Comparison of ENCODE assay signal across 19 cellular contexts in genomic region chr10:103658049-103658577, GRCh38.
DNase-seq lines count a peak whose midpoint lies in the region; ATAC-seq, FAIRE-seq and TF ChIP-seq lines count a peak whose summit lies in the region.
"Had no signal": no experiment of that assay in that cellular context is flagged by ENCODE, and none has a peak within 500 bp of the region (broad histone marks: within the 10 kb centered on the region; RNA-seq: fewer than 3 reads in every experiment).

No MANE protein-coding gene starts in this region.

- WGBS in pancreas, 2 donors: 70 to 77% methylated on average over 4 of the region's 4 CpGs

- no peaks in the 10 kb centered on the region for H3K9me3 ChIP-seq in pancreas
- H3K9me3 ChIP-seq: ascending aorta, thoracic aorta had no signal

- peaks cover 22% of the 10 kb centered on the region for H3K36me3 ChIP-seq in bronchial epithelial cell (ENCODE audit: control insufficient read depth, insufficient read depth, low read length)
- no peaks in the 10 kb centered on the region for H3K36me3 ChIP-seq in pancreas

- peaks cover 0 to 2% (median 0%) of the 10 kb centered on the region in 3 donors for H3K4me1 ChIP-seq in pancreas

- no peaks in the 10 kb centered on the region for H3K27me3 Mint-ChIP-seq in T-helper 1 cell treated with Interleukin-12 subunit alpha and Interleukin-12 subunit beta and Interleukin-4 antibody, amounts not matched to agents 30 μg/mL and 1 μg/mL, for 36 hours (ENCODE audit: low read depth)
- peaks cover 13% of the 10 kb centered on the region for H3K27me3 Mint-ChIP-seq in HFFc6 (ENCODE audit: insufficient read depth)
- no peaks in the 10 kb centered on the region for H3K27me3 Mint-ChIP-seq in stimulated activated naive B cell treated with anti-CD40 and anti-IgM and Interleukin-4, amounts not matched to agents 10 μg/mL and 1 μg/mL and 100 μg/mL, for 72 hours
- H3K27me3 Mint-ChIP-seq: progenitor cell of endocrine pancreas had no signal

- TF ChIP-seq CTCF in HFFc6 (IDR thresholded peaks at IDR 0.05): no peak
- no peak for TF ChIP-seq CTCF in bronchial epithelial cell (IDR thresholded peaks at IDR 0.05; ENCODE audit: insufficient read depth, low read length, severe bottlenecking)
- TF ChIP-seq CTCF in pancreas (IDR thresholded peaks at IDR 0.05): no peak

- H3K4me3 Mint-ChIP-seq in T-helper 1 cell treated with Interleukin-12 subunit alpha and Interleukin-12 subunit beta and Interleukin-4 antibody, amounts not matched to agents 30 μg/mL and 1 μg/mL, for 36 hours: peak overlapping the region; percentile 1
- H3K4me3 Mint-ChIP-seq in HFFc6: peak overlapping the region; percentile 52; the same call in 1 of the 2 replicates
- H3K4me3 Mint-ChIP-seq in stimulated activated naive B cell treated with anti-CD40 and anti-IgM and Interleukin-4, amounts not matched to agents 10 μg/mL and 1 μg/mL and 100 μg/mL, for 72 hours: no peak overlapping the region

- H3K27ac Mint-ChIP-seq in T-helper 1 cell treated with Interleukin-12 subunit alpha and Interleukin-12 subunit beta and Interleukin-4 antibody, amounts not matched to agents 30 μg/mL and 1 μg/mL, for 36 hours: peak overlapping the region; percentile 8
- H3K27ac Mint-ChIP-seq in HFFc6: peak overlapping the region; percentile 34
- no peak overlapping the region for H3K27ac Mint-ChIP-seq in stimulated activated naive B cell treated with anti-CD40 and anti-IgM and Interleukin-4, amounts not matched to agents 10 μg/mL and 1 μg/mL and 100 μg/mL, for 72 hours
- H3K27ac Mint-ChIP-seq: progenitor cell of endocrine pancreas had no signal

- H3K9me3 Mint-ChIP-seq in T-helper 1 cell treated with Interleukin-12 subunit alpha and Interleukin-12 subunit beta and Interleukin-4 antibody, amounts not matched to agents 30 μg/mL and 1 μg/mL, for 36 hours: peaks cover 13% of the 10 kb centered on the region
- H3K9me3 Mint-ChIP-seq in HFFc6: no peaks in the 10 kb centered on the region
- H3K9me3 Mint-ChIP-seq in stimulated activated naive B cell treated with anti-CD40 and anti-IgM and Interleukin-4, amounts not matched to agents 10 μg/mL and 1 μg/mL and 100 μg/mL, for 72 hours: peaks cover 0 to 5% of the 10 kb centered on the region in 2 donors

- H3K27me3 ChIP-seq in bronchial epithelial cell (ENCODE audit: control insufficient read depth, insufficient read depth, low read length): no peaks in the 10 kb centered on the region
- H3K27me3 ChIP-seq in pancreas: no peaks in the 10 kb centered on the region
- H3K27me3 ChIP-seq: ascending aorta had no signal

- TF ChIP-seq POLR2A in H54 (IDR thresholded peaks at IDR 0.05; ENCODE audit: low read depth, low read length): no peak

- H3K4me1 Mint-ChIP-seq in T-helper 1 cell treated with Interleukin-12 subunit alpha and Interleukin-12 subunit beta and Interleukin-4 antibody, amounts not matched to agents 30 μg/mL and 1 μg/mL, for 36 hours (ENCODE audit: low read depth): peaks cover 11% of the 10 kb centered on the region
- H3K4me1 Mint-ChIP-seq in HFFc6 (ENCODE audit: low read depth): peaks cover 49% of the 10 kb centered on the region
- peaks cover 13 to 19% of the 10 kb centered on the region in 2 donors for H3K4me1 Mint-ChIP-seq in stimulated activated naive B cell treated with anti-CD40 and anti-IgM and Interleukin-4, amounts not matched to agents 10 μg/mL and 1 μg/mL and 100 μg/mL, for 72 hours

- ATAC-seq in sciatic nerve (peak; percentile 4), pancreas (no peak)
- no peak for ATAC-seq in stimulated activated naive B cell treated with anti-CD40 and anti-IgM and Interleukin-4, amounts not matched to agents 10 μg/mL and 1 μg/mL and 100 μg/mL, for 72 hours (replicated peaks)
- ATAC-seq: activated CD4-positive, CD25-positive, alpha-beta regulatory T cell treated with anti-CD3 and anti-CD28 coated beads, Interleukin-2, amount 50 U/mL, for 24 hours had no signal

- intact Hi-C loops in sciatic nerve (cut with DNase I) (no loop called here), pancreas (cut with DNase I) (no loop called here)

- FAIRE-seq in bronchial epithelial cell (lab: Jason Lieb, UNC): peak; percentile 18
- no peak for FAIRE-seq in H54 (lab: Jason Lieb, UNC)
- no peak for FAIRE-seq in pancreas (lab: Jason Lieb, UNC)

- no peak overlapping the region for H3K27ac ChIP-seq in pancreas
- H3K27ac ChIP-seq: thoracic aorta had no signal

- peaks cover 27% of the 10 kb centered on the region for H3K36me3 Mint-ChIP-seq in T-helper 1 cell treated with Interleukin-12 subunit alpha and Interleukin-12 subunit beta and Interleukin-4 antibody, amounts not matched to agents 30 μg/mL and 1 μg/mL, for 36 hours (ENCODE audit: low read depth)
- peaks cover 44% of the 10 kb centered on the region for H3K36me3 Mint-ChIP-seq in HFFc6 (ENCODE audit: low read depth)
- peaks cover 21 to 26% of the 10 kb centered on the region in 2 donors for H3K36me3 Mint-ChIP-seq in stimulated activated naive B cell treated with anti-CD40 and anti-IgM and Interleukin-4, amounts not matched to agents 10 μg/mL and 1 μg/mL and 100 μg/mL, for 72 hours

- DNase-seq in T-helper 1 cell (no peak), HFFc6 (no peak), bronchial epithelial cell (ENCODE audit: low read depth) (no peak), sciatic nerve (ENCODE audit: low spot score) (no peak), H54 (ENCODE audit: insufficient read length, low spot score) (no peak), pancreas (no peak)
- no peak for DNase-seq in stimulated activated naive B cell treated with anti-CD40 and anti-IgM and Interleukin-4, amounts not matched to agents 10 μg/mL and 1 μg/mL and 100 μg/mL, for 72 hours
- DNase-seq: HCEC 1CT, head of caudate nucleus, NCI-H524, OCI-M1, SHP77 treated with DMSO at 0.1 percent for 48 hours, T-helper 9 cell had no signal

- no peak overlapping the region for H3K4me3 ChIP-seq in bronchial epithelial cell (ENCODE audit: low read depth, low read length)
- no peak overlapping the region for H3K4me3 ChIP-seq in pancreas
- H3K4me3 ChIP-seq: ascending aorta, lung, thoracic aorta had no signal

Comparison
In these comparisons a context has a peak if more than half of its experiments do, and no peak if none do; other contexts are left out.
1. H3K4me3 Mint-ChIP-seq: peak in T-helper 1 cell treated with Interleukin-12 subunit alpha and Interleukin-12 subunit beta and Interleukin-4 antibody, amounts not matched to agents 30 μg/mL and 1 μg/mL, for 36 hours (single experiment) and HFFc6 (single experiment); none in stimulated activated naive B cell treated with anti-CD40 and anti-IgM and Interleukin-4, amounts not matched to agents 10 μg/mL and 1 μg/mL and 100 μg/mL, for 72 hours (0 of 2).